Comparison of ENCODE assay signal across 8 cellular contexts in genomic region chr21:17387030-17387617, GRCh38.
DNase-seq lines count a peak whose midpoint lies in the region; ATAC-seq, FAIRE-seq and TF ChIP-seq lines count a peak whose summit lies in the region.

No MANE protein-coding gene starts in this region.

- H2BK12ac ChIP-seq in H1 (ENCODE audit: low read depth, low read length): no peak overlapping the region

- H3K23me2 ChIP-seq in H1 (ENCODE audit: low read depth, low read length): no peaks in the 10 kb centered on the region

- peak; percentile 78 for ATAC-seq in HG03135 (IDR thresholded peaks at IDR 0.05; ENCODE audit: unreplicated experiment)
- peak; percentile 25 for ATAC-seq in activated B cell treated with CpG ODN at 0.5 μM for 24 hours (ENCODE audit: low read depth)
- ATAC-seq in mucosa of descending colon: peak; percentile 85

- DNase-seq in A172 (ENCODE audit: low spot score) (peak; percentile 74), NCI-H2196 treated with DMSO at 0.1 percent for 48 hours (lab: John Stamatoyannopoulos, UW; ENCODE audit: unreplicated experiment) (peak; percentile 35), activated B cell treated with CpG ODN at 0.5 μM for 24 hours (no peak), H1 (ENCODE audit: low read depth in 1 of 2, low spot score in 2 of 2) (no peak), mucosa of descending colon (peak in 1 of 3 donors; percentile 88), thyroid gland (peak; percentile 33 to 58)

- FAIRE-seq in H1 (lab: Jason Lieb, UNC): no peak

- no peak overlapping the region for H2AK5ac ChIP-seq in H1 (ENCODE audit: low read depth, low read length)

- H3K27ac ChIP-seq in H1 (ENCODE audit: low read depth, low read length) (no peak overlapping the region), thyroid gland (no peak overlapping the region)

- no peak overlapping the region for H3K9ac ChIP-seq in H1 (replicated peaks in 1 of 4; ENCODE audit: extremely low read depth in 1 of 4, low read depth in 3 of 4, low read length in 3 of 4)

- H3K56ac ChIP-seq in H1 (replicated peaks; ENCODE audit: insufficient read length, low read depth, low read length): no peak overlapping the region

- H3K14ac ChIP-seq in H1 (ENCODE audit: insufficient read length): no peak overlapping the region

- no peak overlapping the region for H3K4me3 Mint-ChIP-seq in activated B cell treated with CpG ODN at 0.5 μM for 24 hours

- H3K4me3 ChIP-seq in H1 (ENCODE audit: extremely low read depth in 1 of 4, insufficient read depth in 2 of 4, low read depth in 3 of 4, low read length in 4 of 4): peak overlapping the region in 1 of 4 experiments; percentile 5; a peak in 1 of 8 replicates
- no peak overlapping the region for H3K4me3 ChIP-seq in mucosa of descending colon
- no peak overlapping the region for H3K4me3 ChIP-seq in thyroid gland (replicated peaks in 1 of 3)

- H3K79me2 ChIP-seq in H1 (ENCODE audit: control insufficient read depth in 1 of 2, insufficient read depth in 2 of 2, low read length in 2 of 2): no peaks in the 10 kb centered on the region

- H3K4ac ChIP-seq in H1 (replicated peaks; ENCODE audit: insufficient read length, low read depth, low read length): no peak overlapping the region

- H3K79me1 ChIP-seq in H1 (ENCODE audit: low read depth, low read length): no peaks in the 10 kb centered on the region

- peaks cover 2% of the 10 kb centered on the region for H3K9me3 Mint-ChIP-seq in activated B cell treated with CpG ODN at 0.5 μM for 24 hours

- no peak for TF ChIP-seq EP300 in H1 (IDR thresholded peaks at IDR 0.05; ENCODE audit: borderline replicate concordance in 1 of 2, low read depth in 2 of 2, low read length in 2 of 2)

- no peaks in the 10 kb centered on the region for H3K36me3 ChIP-seq in H1 (ENCODE audit: control insufficient read depth in 2 of 4, insufficient read depth in 4 of 4, low read length in 3 of 4)
- H3K36me3 ChIP-seq in mucosa of descending colon (ENCODE audit: low read depth): no peaks in the 10 kb centered on the region
- no peaks in the 10 kb centered on the region for H3K36me3 ChIP-seq in thyroid gland

- POLR2A ChIA-PET in activated B cell treated with CpG ODN at 0.5 μM for 24 hours (lab: Charles Lee) (no interaction called here), H1 (lab: Charles Lee; ENCODE audit: partially characterized antibody) (interaction anchor here (0.7 to 2.9 kb wide), 4 partner anchors 15 to 198 kb away, joined by 3 to 11 read pairs (median 4); partner anchors contain the start of gene CXADR)

- H3K4me1 Mint-ChIP-seq in activated B cell treated with CpG ODN at 0.5 μM for 24 hours: no peaks in the 10 kb centered on the region

- no peak overlapping the region for H2BK15ac ChIP-seq in H1 (ENCODE audit: low read length)

- no peak overlapping the region for H3K27ac Mint-ChIP-seq in activated B cell treated with CpG ODN at 0.5 μM for 24 hours

- H2AFZ ChIP-seq in H1 (ENCODE audit: low read length): peak overlapping the region; percentile 56

- H4K8ac ChIP-seq in H1 (ENCODE audit: extremely low read depth, insufficient read depth, low read length): no peak overlapping the region

- no peak overlapping the region for H4K91ac ChIP-seq in H1 (replicated peaks; ENCODE audit: insufficient read length, low read length)

- no peak overlapping the region for H2BK5ac ChIP-seq in H1 (ENCODE audit: low read depth, low read length)

- H3K9me3 ChIP-seq in H1 (ENCODE audit: insufficient read depth in 2 of 2, low read depth in 1 of 2, low read length in 1 of 2) (no peaks in the 10 kb centered on the region), mucosa of descending colon (no peaks in the 10 kb centered on the region), thyroid gland (no peaks in the 10 kb centered on the region)

- intact Hi-C loops in activated B cell treated with CpG ODN at 0.5 μM for 24 hours (cut with micrococcal nuclease): loop anchor here (1.0 to 10.0 kb wide), 3 partner anchors 288 to 538 kb away; no protein-coding TSS in a partner anchor
- intact Hi-C loops in mucosa of descending colon (cut with DNase I, micrococcal nuclease): loop anchor here in 1 of 2 donors (5.0 kb wide), 1 partner anchor 205 kb away; no protein-coding TSS in a partner anchor
- intact Hi-C loops in thyroid gland (cut with DNase I): loop anchor here (5.0 to 10.0 kb wide), 2 partner anchors 168 to 195 kb away; no protein-coding TSS in a partner anchor

- TF ChIP-seq CTCF in GM12873 (IDR thresholded peaks at IDR 0.05; ENCODE audit: insufficient read depth, low read depth, low read length, missing control alignments) (peak; percentile 64), activated B cell treated with CpG ODN at 0.5 μM for 24 hours (IDR thresholded peaks at IDR 0.05) (peak; percentile 42), H1 (IDR thresholded peaks at IDR 0.05; ENCODE audit: control extremely low read depth in 1 of 3, insufficient read depth in 1 of 3, low read depth in 1 of 3, low read length in 3 of 3) (peak in 2 of 3 experiments; percentile 54 to 62; a peak in 3 of 4 replicates), mucosa of descending colon (IDR thresholded peaks at IDR 0.05) (peak; percentile 40), thyroid gland (IDR thresholded peaks at IDR 0.05) (peak; percentile 57 to 85 (median 76))

- CTCF ChIA-PET in activated B cell treated with CpG ODN at 0.5 μM for 24 hours (lab: Charles Lee) (interaction anchor here (0.6 to 4.3 kb wide), 6 partner anchors 11 to 537 kb away, joined by 3 to 14 read pairs (median 4); no protein-coding TSS in a partner anchor), H1 (lab: Charles Lee; ENCODE audit: partially characterized antibody) (interaction anchor here (0.6 to 4.6 kb wide), 30 partner anchors 8 to 556 kb away, joined by 3 to 34 read pairs (median 5); partner anchors contain the start of gene CXADR)

- no peak overlapping the region for H2BK20ac ChIP-seq in H1 (ENCODE audit: low read length)

- WGBS in H1 (ENCODE audit: extremely low coverage in 1 of 2, insufficient coverage in 1 of 2, insufficient read length in 1 of 2, insufficient replicate concordance in 2 of 2, low coverage in 1 of 2, low lambda C conversion rate in 2 of 2, missing lambda C conversion rate in 1 of 2), 2 experiments: 33% methylated on average over 7 of the region's 7 CpGs; no CpG with 5 or more reads in 1 of the 2 experiments
- WGBS in thyroid gland, 2 donors: 19 to 22% methylated on average over 7 of the region's 7 CpGs

- TF ChIP-seq POLR2A in H1 (IDR thresholded peaks at IDR 0.05; ENCODE audit: control extremely low read depth in 1 of 2, low read depth in 2 of 2, low read length in 2 of 2) (no peak), thyroid gland (IDR thresholded peaks at IDR 0.05) (no peak)

- no peaks in the 10 kb centered on the region for H3K27me3 Mint-ChIP-seq in activated B cell treated with CpG ODN at 0.5 μM for 24 hours

- H3K23ac ChIP-seq in H1 (ENCODE audit: insufficient read length): no peak overlapping the region

- H2BK120ac ChIP-seq in H1 (replicated peaks; ENCODE audit: low read depth, low read length): no peak overlapping the region

- no peaks in the 10 kb centered on the region for H4K20me1 ChIP-seq in H1 (replicated peaks in 1 of 2; ENCODE audit: control insufficient read depth in 1 of 2, insufficient read depth in 2 of 2, low read length in 2 of 2)

- H4K5ac ChIP-seq in H1 (ENCODE audit: insufficient read length, low read depth, low read length): no peak overlapping the region

- H3K27me3 ChIP-seq in H1 (replicated peaks in 1 of 4; ENCODE audit: control insufficient read depth in 3 of 4, extremely low read depth in 1 of 4, insufficient read depth in 3 of 4, low read length in 3 of 4) (no peaks in the 10 kb centered on the region), thyroid gland (no peaks in the 10 kb centered on the region)

- peaks cover 0 to 4% (median 1%) of the 10 kb centered on the region in 4 experiments; a peak in 2 of 7 replicates for H3K4me1 ChIP-seq in H1 (replicated peaks in 1 of 4; ENCODE audit: control insufficient read depth in 3 of 4, insufficient read depth in 4 of 4, low read length in 3 of 4)
- H3K4me1 ChIP-seq in mucosa of descending colon (ENCODE audit: low read depth): no peaks in the 10 kb centered on the region
- H3K4me1 ChIP-seq in thyroid gland: no peaks in the 10 kb centered on the region

- no peak overlapping the region; the same call in 1 of the 2 replicates for H3K18ac ChIP-seq in H1 (ENCODE audit: extremely low read depth, low read length)

- H3K4me2 ChIP-seq in H1 (ENCODE audit: insufficient read depth in 1 of 2, low read depth in 2 of 2, low read length in 2 of 2): no peak overlapping the region; a peak in 1 of 4 replicates

- TF ChIP-seq RAD21 in H1 (IDR thresholded peaks at IDR 0.05 in 1 of 2, conservative IDR thresholded peaks at IDR 0.05 in 1 of 2; ENCODE audit: low read depth in 2 of 2, low read length in 2 of 2): peak; percentile 83 to 86

- H3K36me3 Mint-ChIP-seq in activated B cell treated with CpG ODN at 0.5 μM for 24 hours (ENCODE audit: low read depth): no peaks in the 10 kb centered on the region

Comparison
In these comparisons a context has a peak if more than half of its experiments do, and no peak if none do; other contexts are left out.
1. DNase-seq: peak in A172 (single experiment), NCI-H2196 treated with DMSO at 0.1 percent for 48 hours (single experiment) and thyroid gland (2 of 2); none in activated B cell treated with CpG ODN at 0.5 μM for 24 hours (single experiment) and H1 (0 of 2).
2. ATAC-seq: peak in every context shown above with its lines; median percentile 85 in mucosa of descending colon; 78 in HG03135; 25 in activated B cell treated with CpG ODN at 0.5 μM for 24 hours.
3. Peak in every context shown above with its lines, with median percentiles within 50 percentile points of each other: CTCF ChIP-seq.